14 cellular contexts compared by ENCODE assay signal in the genomic region with DNA sequence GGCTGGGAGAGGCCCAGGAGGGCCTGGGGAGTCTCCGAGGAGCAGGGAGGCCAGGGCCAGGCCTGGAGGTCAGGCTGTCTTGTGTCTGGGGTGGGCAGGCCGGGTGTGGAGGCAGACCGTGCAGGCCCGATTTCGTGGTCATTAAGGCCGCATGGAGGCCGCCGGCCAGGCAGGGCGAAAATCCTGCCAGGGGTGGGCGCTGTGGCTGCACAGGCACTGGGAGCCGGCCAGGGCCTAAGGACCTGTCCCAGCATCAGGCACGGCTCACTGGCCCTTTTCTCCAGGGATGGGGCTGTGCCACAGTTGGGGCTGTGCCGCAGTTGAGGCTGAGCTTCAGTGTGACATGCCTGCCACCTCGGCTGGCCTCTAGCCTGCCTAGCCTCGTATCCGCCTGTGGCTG. TPM values are rescaled to one million over a fixed set of nuclear protein-coding genes. Genes with fewer than 3 reads are reported as not detected.
DNase-seq lines count a peak whose midpoint lies in the region; TF ChIP-seq lines count a peak whose summit lies in the region.
"Had no signal": no experiment of that assay in that cellular context is flagged by ENCODE, and none has a peak within 500 bp of the region (broad histone marks: within the 10 kb centered on the region; RNA-seq: fewer than 3 reads in every experiment).

No MANE protein-coding gene starts in this region.

- in situ Hi-C loops in astrocyte of the cerebellum (cut with HindIII; ENCODE audit: low sequenced_read_pairs): no loop called here

- no peak overlapping the region for H3K4me3 Mint-ChIP-seq in type B pancreatic cell

- no peak overlapping the region for H3K4me3 ChIP-seq in astrocyte of the cerebellum (ENCODE audit: low read depth, low read length)
- no peak overlapping the region for H3K4me3 ChIP-seq in iPS DF 6.9 (ENCODE audit: low read length)
- peak overlapping the region in 1 of 2 experiments; percentile 10 for H3K4me3 ChIP-seq in mesenchymal stem cell (ENCODE audit: insufficient read depth in 1 of 2, low read depth in 1 of 2, low read length in 2 of 2)
- H3K4me3 ChIP-seq: dorsolateral prefrontal cortex, gastrocnemius medialis, left ventricle myocardium inferior had no signal

- H4K8ac ChIP-seq in mesenchymal stem cell (ENCODE audit: low read length): no peak overlapping the region

- H3K36me3 Mint-ChIP-seq in type B pancreatic cell: no peaks in the 10 kb centered on the region

- no peak overlapping the region for H2AFZ ChIP-seq in mesenchymal stem cell (ENCODE audit: low read depth, low read length)

- H3K27me3 ChIP-seq in iPS DF 6.9 (ENCODE audit: control insufficient read depth, insufficient read depth, low read length): no peaks in the 10 kb centered on the region
- no peaks in the 10 kb centered on the region for H3K27me3 ChIP-seq in mesenchymal stem cell (ENCODE audit: control insufficient read depth in 1 of 2, insufficient read depth in 1 of 2, low read length in 2 of 2)
- H3K27me3 ChIP-seq: dorsolateral prefrontal cortex, gastrocnemius medialis had no signal

- H4K91ac ChIP-seq in mesenchymal stem cell (ENCODE audit: low read length): no peak overlapping the region

- no peak overlapping the region for H3K14ac ChIP-seq in mesenchymal stem cell (ENCODE audit: low read length in 2 of 2)

- H3K4me2 ChIP-seq in mesenchymal stem cell (ENCODE audit: low read length, poor library complexity, severe bottlenecking): no peak overlapping the region
- H3K4me2 ChIP-seq: KMS-11 had no signal

- H2BK5ac ChIP-seq in mesenchymal stem cell (ENCODE audit: low read depth, low read length, poor library complexity, severe bottlenecking): no peak overlapping the region

- H2AK5ac ChIP-seq in mesenchymal stem cell (ENCODE audit: low read length, severe bottlenecking): no peak overlapping the region

- H3K27me3 Mint-ChIP-seq in type B pancreatic cell: peaks cover 25% of the 10 kb centered on the region

- no peaks in the 10 kb centered on the region for H3K9me3 Mint-ChIP-seq in type B pancreatic cell

- H2BK120ac ChIP-seq in mesenchymal stem cell (ENCODE audit: low read depth, low read length): no peak overlapping the region

- H3K36me3 ChIP-seq in iPS DF 6.9 (ENCODE audit: control insufficient read depth, insufficient read depth, low read length) (peaks cover 4% of the 10 kb centered on the region), mesenchymal stem cell (ENCODE audit: control insufficient read depth in 1 of 2, insufficient read depth in 2 of 2, low read depth in 1 of 2, low read length in 2 of 2) (peaks cover 63 to 89% of the 10 kb centered on the region in 2 experiments)

- no peak overlapping the region for H3K27ac ChIP-seq in iPS DF 6.9 (ENCODE audit: low read length)
- no peak overlapping the region for H3K27ac ChIP-seq in mesenchymal stem cell (ENCODE audit: low read length, poor library complexity, severe bottlenecking)
- H3K27ac ChIP-seq: dorsolateral prefrontal cortex, gastrocnemius medialis, KMS-11, left ventricle myocardium inferior had no signal

- peaks cover 22% of the 10 kb centered on the region for H3K4me1 Mint-ChIP-seq in type B pancreatic cell (ENCODE audit: unreplicated experiment)

- no peak overlapping the region for H3K18ac ChIP-seq in mesenchymal stem cell (ENCODE audit: low read depth in 1 of 2, low read length in 2 of 2)

- no CpG with 5 or more reads among the region's 16 CpGs for WGBS in iPS DF 6.9 (ENCODE audit: insufficient coverage, insufficient read length)
- WGBS in mesenchymal stem cell: 71% methylated on average over 16 of the region's 16 CpGs

- no peak overlapping the region for H3K9ac ChIP-seq in mesenchymal stem cell (ENCODE audit: low read length)
- H3K9ac ChIP-seq: KMS-11 had no signal

- no peak overlapping the region for H3K27ac Mint-ChIP-seq in type B pancreatic cell

- peak; percentile 67 for DNase-seq in HuH-7.5 (ENCODE audit: low spot score)
- DNase-seq in astrocyte of the cerebellum (ENCODE audit: low read depth): no peak
- peak; percentile 27 for DNase-seq in iPS DF 6.9 (ENCODE audit: low read depth, low spot score)
- no peak for DNase-seq in type B pancreatic cell (ENCODE audit: extremely low spot score, unreplicated experiment)
- no peak for DNase-seq in mesenchymal stem cell
- no peak for DNase-seq in SIG-M5 (lab: John Stamatoyannopoulos, UW)
- no peak for DNase-seq in COLO668 (lab: John Stamatoyannopoulos, UW; ENCODE audit: unreplicated experiment)
- DNase-seq: activated CD8-positive, alpha-beta memory T cell treated with anti-CD3 and anti-CD28 coated beads, Interleukin-2, amount 50 U/mL, for 4 hours; gastrocnemius medialis; left ventricle myocardium inferior; NCI-H1694; NCI-H526 had no signal

- no peak overlapping the region for H2BK15ac ChIP-seq in mesenchymal stem cell (ENCODE audit: low read depth, poor library complexity, severe bottlenecking)

- H3K79me1 ChIP-seq in mesenchymal stem cell (replicated peaks; ENCODE audit: low read length, poor library complexity, severe bottlenecking): peaks cover 2% of the 10 kb centered on the region

- TF ChIP-seq CTCF in astrocyte of the cerebellum (IDR thresholded peaks at IDR 0.05; ENCODE audit: low read depth, low read length, missing control alignments) (peak; percentile 36), type B pancreatic cell (conservative IDR thresholded peaks at IDR 0.05) (peak; percentile 51)

- H3K9me3 ChIP-seq in iPS DF 6.9 (ENCODE audit: control insufficient read depth, insufficient read depth, low read length) (no peaks in the 10 kb centered on the region), mesenchymal stem cell (ENCODE audit: control insufficient read depth, low read length) (no peaks in the 10 kb centered on the region)
- H3K9me3 ChIP-seq: gastrocnemius medialis, left ventricle myocardium inferior had no signal

- H3K4me1 ChIP-seq in iPS DF 6.9 (ENCODE audit: control insufficient read depth, insufficient read depth, low read length) (no peaks in the 10 kb centered on the region), mesenchymal stem cell (ENCODE audit: control insufficient read depth, insufficient read depth, low read depth, low read length) (no peaks in the 10 kb centered on the region)
- H3K4me1 ChIP-seq: gastrocnemius medialis, left ventricle myocardium inferior had no signal

- H3K4ac ChIP-seq in mesenchymal stem cell (ENCODE audit: low read depth in 1 of 2, low read length in 2 of 2): no peak overlapping the region

- H3K23ac ChIP-seq in mesenchymal stem cell (ENCODE audit: low read length in 2 of 2): no peak overlapping the region

- H2BK12ac ChIP-seq in mesenchymal stem cell (ENCODE audit: low read length in 2 of 2): no peak overlapping the region

RNA-seq across cellular contexts. Expression of gene ASS1, which starts 35.9 kb away (rescaled TPM):
- 29.1 and 80.1 TPM in 2 replicates for total RNA-seq in type B pancreatic cell (ENCODE audit: low replicate concordance)
- polyA plus RNA-seq in mesenchymal stem cell (2013, experiment 1 of 2): 27.8 TPM
- 28.1 TPM for polyA plus RNA-seq in mesenchymal stem cell (2013, experiment 2 of 2)

Comparison
In these comparisons a context has a peak if more than half of its experiments do, and no peak if none do; other contexts are left out.
1. DNase-seq: peak in HuH-7.5 (single experiment) and iPS DF 6.9 (single experiment); none in astrocyte of the cerebellum (single experiment), type B pancreatic cell (single experiment), mesenchymal stem cell (single experiment), SIG-M5 (single experiment) and COLO668 (single experiment).